Comparison of ENCODE assay signal across 8 cellular contexts in the genomic region with DNA sequence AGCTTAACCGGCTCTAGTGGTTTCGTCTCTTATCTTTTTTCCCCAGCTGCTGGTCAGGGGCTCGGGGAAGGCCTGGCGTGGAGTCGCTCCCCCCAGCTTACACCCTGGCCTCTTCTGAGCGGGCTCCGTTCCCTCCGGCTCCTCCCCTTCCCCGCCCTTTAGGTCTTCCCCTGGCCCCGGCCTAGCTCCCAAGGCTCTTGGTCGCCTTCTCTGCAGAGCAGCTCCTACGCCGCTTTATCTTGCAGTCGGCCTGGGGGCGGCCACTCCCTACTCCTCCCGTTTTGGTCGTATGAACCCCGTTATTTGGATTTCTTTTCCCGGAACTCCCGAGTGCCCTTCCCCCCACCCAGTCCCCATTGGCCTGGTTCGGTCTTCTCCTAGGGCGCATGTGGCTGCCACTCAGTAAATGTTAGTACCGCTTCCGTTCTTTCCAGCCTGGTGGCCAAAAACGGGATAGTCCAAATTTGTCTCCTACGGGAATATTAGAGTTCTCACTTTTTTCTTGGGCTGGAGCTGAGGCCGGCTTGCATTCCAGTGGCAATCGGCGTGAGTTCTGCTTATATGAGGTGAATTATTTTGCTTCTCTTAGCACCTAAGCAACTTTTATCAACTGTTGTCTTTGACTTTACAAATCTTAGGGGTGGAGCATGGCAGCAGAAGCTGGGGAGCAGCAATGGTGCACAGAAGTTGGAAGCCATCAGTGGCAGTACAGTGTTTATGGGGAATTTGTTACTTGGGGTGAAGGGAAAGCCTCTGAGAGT. TPM values are rescaled to one million over a fixed set of nuclear protein-coding genes. Genes with fewer than 3 reads are reported as not detected.
DNase-seq lines count a peak whose midpoint lies in the region; ATAC-seq, FAIRE-seq and TF ChIP-seq lines count a peak whose summit lies in the region.

No MANE protein-coding gene starts in this region.

- H3K4me2 ChIP-seq in A549: peak overlapping the region; percentile 93
- peak overlapping the region; percentile 95 for H3K4me2 ChIP-seq in MM.1S (ENCODE audit: low read depth, low read length)

- CTCF ChIA-PET in A549 (lab: Yijun Ruan, JAX): interaction anchor here (0.9 to 2.4 kb wide), 11 partner anchors 12 to 75 kb away, joined by 3 to 11 read pairs (median 4); partner anchors contain the start of genes MAP7D1 and TRAPPC3
- CTCF ChIA-PET in RWPE1 (lab: Yijun Ruan, JAX): interaction anchor here (0.6 to 1.6 kb wide), 6 partner anchors 11 to 105 kb away, joined by 3 to 8 read pairs (median 4); partner anchors contain the start of gene TRAPPC3

- no peak for TF ChIP-seq EP300 in A549 (IDR thresholded peaks at IDR 0.05)

- TF ChIP-seq CTCF in A549 (IDR thresholded peaks at IDR 0.05) (no peak), GM12872 (IDR thresholded peaks at IDR 0.05; ENCODE audit: insufficient read depth, low read depth, low read length) (peak; percentile 29; the same call in 1 of the 3 replicates), MM.1S (IDR thresholded peaks at IDR 0.05; ENCODE audit: low read length) (peak; percentile 25), RWPE1 (conservative IDR thresholded peaks at IDR 0.05; ENCODE audit: low read depth) (peak; percentile 19; the same call in 1 of the 2 replicates)

- DNase-seq in A549 (ENCODE audit: low read depth in 1 of 2, low spot score in 1 of 2) (peak; percentile 85 to 92), MM.1S (no peak), RWPE1 (ENCODE audit: low spot score) (peak; percentile 91), kidney glomerular epithelial cell (lab: John Stamatoyannopoulos, UW) (peak; percentile 83)
- no peak for DNase-seq in central memory CD8-positive, alpha-beta T cell (ENCODE audit: low spot score in 2 of 2)
- DNase-seq in stimulated activated naive B cell treated with anti-CD40 and anti-IgM and Interleukin-4, amounts not matched to agents 10 μg/mL and 1 μg/mL and 100 μg/mL, for 72 hours: no peak

- peaks cover 25% of the 10 kb centered on the region for H3F3A ChIP-seq in MM.1S (ENCODE audit: insufficient read depth, low read length)

- peak overlapping the region; percentile 98 for H3K4me3 Mint-ChIP-seq in central memory CD8-positive, alpha-beta T cell
- H3K4me3 Mint-ChIP-seq in stimulated activated naive B cell treated with anti-CD40 and anti-IgM and Interleukin-4, amounts not matched to agents 10 μg/mL and 1 μg/mL and 100 μg/mL, for 72 hours: peak overlapping the region; percentile 90 to 96

- H4K20me1 ChIP-seq in MM.1S (ENCODE audit: insufficient read depth, low read length): peaks cover 20% of the 10 kb centered on the region

- WGBS in A549 (ENCODE audit: missing lambda C conversion rate): 1% methylated on average over 24 of the region's 29 CpGs

- peaks cover 6% of the 10 kb centered on the region for H3K36me3 ChIP-seq in MM.1S (replicated peaks; ENCODE audit: insufficient read depth, low read length)

- H3K4me3 ChIP-seq in A549 (peak overlapping the region; percentile 65), MM.1S (ENCODE audit: low read length) (peak overlapping the region; percentile 95)

- H3K9ac ChIP-seq in MM.1S (ENCODE audit: low read length): peak overlapping the region; percentile 78

- peaks cover 53% of the 10 kb centered on the region for H3K79me2 ChIP-seq in MM.1S (ENCODE audit: low read length)

- TF ChIP-seq RAD21 in A549 (conservative IDR thresholded peaks at IDR 0.05 in 1 of 2, IDR thresholded peaks at IDR 0.05 in 1 of 2): no peak

- H3K27ac Mint-ChIP-seq in central memory CD8-positive, alpha-beta T cell (ENCODE audit: low read depth): peak overlapping the region; percentile 100
- peak overlapping the region; percentile 100 for H3K27ac Mint-ChIP-seq in stimulated activated naive B cell treated with anti-CD40 and anti-IgM and Interleukin-4, amounts not matched to agents 10 μg/mL and 1 μg/mL and 100 μg/mL, for 72 hours

- H3K27me3 ChIP-seq in MM.1S (replicated peaks; ENCODE audit: insufficient read depth, low read length): no peaks in the 10 kb centered on the region

- ATAC-seq in A549 (peak; percentile 88 to 91), HG02642 (IDR thresholded peaks at IDR 0.05; ENCODE audit: poor library complexity, unreplicated experiment) (peak; percentile 66)
- peak; percentile 45 for ATAC-seq in central memory CD8-positive, alpha-beta T cell (replicated peaks; ENCODE audit: extremely low read depth, poor library complexity, severe bottlenecking)
- peak; percentile 70 to 74 for ATAC-seq in stimulated activated naive B cell treated with anti-CD40 and anti-IgM and Interleukin-4, amounts not matched to agents 10 μg/mL and 1 μg/mL and 100 μg/mL, for 72 hours (replicated peaks)

- H3K27ac ChIP-seq in A549: peak overlapping the region; percentile 93 to 98
- peak overlapping the region; percentile 95 for H3K27ac ChIP-seq in MM.1S (ENCODE audit: low read length)
- H3K27ac ChIP-seq in RWPE1: peak overlapping the region; percentile 95

- FAIRE-seq in A549 (lab: Jason Lieb, UNC): no peak

- H3K4me1 ChIP-seq in A549: peaks cover 19% of the 10 kb centered on the region
- peaks cover 12% of the 10 kb centered on the region; the same call in 1 of the 2 replicates for H3K4me1 ChIP-seq in MM.1S (ENCODE audit: low read length)

- peaks cover 48% of the 10 kb centered on the region for H3K36me3 Mint-ChIP-seq in central memory CD8-positive, alpha-beta T cell (ENCODE audit: insufficient read depth)
- H3K36me3 Mint-ChIP-seq in stimulated activated naive B cell treated with anti-CD40 and anti-IgM and Interleukin-4, amounts not matched to agents 10 μg/mL and 1 μg/mL and 100 μg/mL, for 72 hours: peaks cover 25 to 31% of the 10 kb centered on the region in 2 donors

- H3K9me3 Mint-ChIP-seq in central memory CD8-positive, alpha-beta T cell: no peaks in the 10 kb centered on the region
- no peaks in the 10 kb centered on the region for H3K9me3 Mint-ChIP-seq in stimulated activated naive B cell treated with anti-CD40 and anti-IgM and Interleukin-4, amounts not matched to agents 10 μg/mL and 1 μg/mL and 100 μg/mL, for 72 hours

- H3K27me3 Mint-ChIP-seq in central memory CD8-positive, alpha-beta T cell: no peaks in the 10 kb centered on the region
- H3K27me3 Mint-ChIP-seq in stimulated activated naive B cell treated with anti-CD40 and anti-IgM and Interleukin-4, amounts not matched to agents 10 μg/mL and 1 μg/mL and 100 μg/mL, for 72 hours: no peaks in the 10 kb centered on the region

- POLR2A ChIA-PET in A549 (lab: Yijun Ruan, JAX): interaction anchor here (0.6 to 3.1 kb wide), 15 partner anchors 13 to 445 kb away, joined by 3 to 23 read pairs (median 3); partner anchors contain the start of genes MRPS15, SH3D21 and TRAPPC3
- POLR2A ChIA-PET in RWPE1 (lab: Yijun Ruan, JAX; ENCODE audit: low non-redundant PET): interaction anchor here (1.4 kb wide), 1 partner anchor 20 kb away, joined by 5 read pairs; no protein-coding TSS in a partner anchor

- peaks cover 35% of the 10 kb centered on the region for H3K4me1 Mint-ChIP-seq in central memory CD8-positive, alpha-beta T cell
- peaks cover 13 to 33% of the 10 kb centered on the region in 2 donors for H3K4me1 Mint-ChIP-seq in stimulated activated naive B cell treated with anti-CD40 and anti-IgM and Interleukin-4, amounts not matched to agents 10 μg/mL and 1 μg/mL and 100 μg/mL, for 72 hours

- H2AFZ ChIP-seq in MM.1S (ENCODE audit: low read length): no peak overlapping the region; the same call in 1 of the 2 replicates

- H3K9me3 ChIP-seq in A549: no peaks in the 10 kb centered on the region
- no peaks in the 10 kb centered on the region for H3K9me3 ChIP-seq in MM.1S (replicated peaks; ENCODE audit: insufficient read depth, low read length)

- no peak for TF ChIP-seq POLR2A in A549 (IDR thresholded peaks at IDR 0.05; ENCODE audit: low read length)

- H3K9me2 ChIP-seq in MM.1S (replicated peaks; ENCODE audit: insufficient read depth, low read length): no peaks in the 10 kb centered on the region

TF ChIP-seq in A549, 52 proteins besides CTCF, POLR2A, EP300 and RAD21 (continues in another document):
- TF ChIP-seq RCOR1 (IDR thresholded peaks at IDR 0.05; ENCODE audit: low read depth, low read length) (no peak), GATA3 (IDR thresholded peaks at IDR 0.05; ENCODE audit: borderline replicate concordance) (no peak), MYC (IDR thresholded peaks at IDR 0.05; ENCODE audit: borderline replicate concordance, low read length) (peak; percentile 83), FOSL2 (IDR thresholded peaks at IDR 0.05) (no peak), FOSL2 (CRISPR knock-in tag; IDR thresholded peaks at IDR 0.05) (no peak), JUN (IDR thresholded peaks at IDR 0.05) (0 out of 5 replicates have a peak, but pooled peaks of 1 of the 2 experiments have one; percentile 38), PHF8 (IDR thresholded peaks at IDR 0.05; ENCODE audit: borderline replicate concordance, low read depth) (peak; percentile 78; the same call in 1 of the 2 replicates), HMGXB4 (CRISPR knock-in tag; IDR thresholded peaks at IDR 0.05; ENCODE audit: borderline replicate concordance) (0 out of 2 replicates have a peak, but pooled peaks have one; percentile 34)
- TF ChIP-seq, protein P1, sequence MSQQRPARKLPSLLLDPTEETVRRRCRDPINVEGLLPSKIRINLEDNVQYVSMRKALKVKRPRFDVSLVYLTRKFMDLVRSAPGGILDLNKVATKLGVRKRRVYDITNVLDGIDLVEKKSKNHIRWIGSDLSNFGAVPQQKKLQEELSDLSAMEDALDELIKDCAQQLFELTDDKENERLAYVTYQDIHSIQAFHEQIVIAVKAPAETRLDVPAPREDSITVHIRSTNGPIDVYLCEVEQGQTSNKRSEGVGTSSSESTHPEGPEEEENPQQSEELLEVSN (IDR thresholded peaks at IDR 0.05; ENCODE audit: borderline replicate concordance, low read depth): no peak

RNA-seq across cellular contexts. Expression of gene THRAP3, which starts 0.5 kb away (rescaled TPM):
- polyA plus RNA-seq in A549 (2011; rRNA removed) (60.7 and 66.5 TPM in 2 replicates), A549 (2017; fragmentation: RNase III; extraction: RNeasy Plus Mini Kit Qiagen cat#74134 plus additional on column Dnase treatment) (57.9 to 61.7 TPM (median 60.0 TPM) in 3 replicates)
- polyA plus RNA-seq in A549 (2012; cell fraction: cytosol; rRNA removed): 17.4 and 21.9 TPM in 2 replicates
- polyA plus RNA-seq in A549 (2012; cell fraction: nucleus; rRNA removed): 21.1 and 26.4 TPM in 2 replicates
- 45.3 and 66.3 TPM in 2 replicates for polyA minus RNA-seq in A549 (2011; rRNA and poly(A)+ RNA removed)

Comparison
In these comparisons a context has a peak if more than half of its experiments do, and no peak if none do; other contexts are left out.
1. DNase-seq: peak in A549 (2 of 2), RWPE1 (single experiment) and kidney glomerular epithelial cell (single experiment); none in MM.1S (single experiment), central memory CD8-positive, alpha-beta T cell (0 of 2) and stimulated activated naive B cell treated with anti-CD40 and anti-IgM and Interleukin-4, amounts not matched to agents 10 μg/mL and 1 μg/mL and 100 μg/mL, for 72 hours (single experiment).
2. Peak in every context shown above with its lines, with median percentiles within 50 percentile points of each other: ATAC-seq and H3K27ac ChIP-seq.